ENCODE assay signal across 8 cellular contexts in genomic region chr17:28897769-28898259, GRCh38. TPM values are rescaled to one million over a fixed set of nuclear protein-coding genes. Genes with fewer than 3 reads are reported as not detected.
A peak's percentile ranks its signal among the peaks of the same experiment; 100 is the strongest.
DNase-seq lines count a peak whose midpoint lies in the region; ATAC-seq and TF ChIP-seq lines count a peak whose summit lies in the region.

No MANE protein-coding gene starts in this region.

- peak overlapping the region; percentile 99 for H3K4me2 ChIP-seq in hepatocyte

- H3K9me3 ChIP-seq in hepatocyte (ENCODE audit: low read depth), result no peaks in the 10 kb centered on the region

- H3K4me3 ChIP-seq in hepatocyte, result peak overlapping the region; percentile 97

- DNase-seq in activated CD4-positive, alpha-beta T cell treated with anti-CD3 and anti-CD28 coated beads, Interleukin-2, amount 10 ng/mL, durations not matched to agents 24 days and 14 days, result no peak
- no peak for DNase-seq in activated CD4-positive, alpha-beta T cell treated with anti-CD3 and anti-CD28 coated beads for 4 hours
- DNase-seq in hepatocyte (ENCODE audit: low spot score) (no peak), NCI-H146 treated with DMSO at 0.1 percent for 48 hours (lab: John Stamatoyannopoulos, UW; ENCODE audit: unreplicated experiment) (no peak), NCI-H345 (lab: John Stamatoyannopoulos, UW) (no peak)
- DNase-seq in stimulated activated effector memory CD8-positive, alpha-beta T cell treated with anti-CD3 and anti-CD28 coated beads, Interleukin-12 subunit alpha, Interleukin-12 subunit beta, amount 100 ng/mL, for 72 hours (ENCODE audit: low spot score in 2 of 2), result no peak

- peak overlapping the region; percentile 98 for H2AFZ ChIP-seq in hepatocyte

- H3K36me3 ChIP-seq in hepatocyte (replicated peaks; ENCODE audit: insufficient read depth, low read depth), result no peaks in the 10 kb centered on the region

- no peaks in the 10 kb centered on the region for H3K27me3 ChIP-seq in hepatocyte

- no peaks in the 10 kb centered on the region for H3K9me2 ChIP-seq in hepatocyte (replicated peaks; ENCODE audit: insufficient read depth)

- H3K4me1 ChIP-seq in hepatocyte (ENCODE audit: insufficient read depth), result peaks cover 15% of the 10 kb centered on the region

- H3K27ac ChIP-seq in hepatocyte, result peak overlapping the region; percentile 96

- intact Hi-C loops in activated CD4-positive, alpha-beta T cell treated with anti-CD3 and anti-CD28 coated beads, Interleukin-2, amount 10 ng/mL, durations not matched to agents 24 days and 14 days (cut with micrococcal nuclease), result loop anchor here (2.0 kb wide), 2 partner anchors 21 to 55 kb away; partner anchors contain the start of gene FAM222B

- peaks cover 40% of the 10 kb centered on the region for H3K36me3 Mint-ChIP-seq in activated CD4-positive, alpha-beta T cell treated with anti-CD3 and anti-CD28 coated beads, Interleukin-2, amount 10 ng/mL, durations not matched to agents 24 days and 14 days (ENCODE audit: low read depth)
- H3K36me3 Mint-ChIP-seq in activated T-helper 17 cell treated with anti-CD3 and anti-CD28 coated beads, Interleukin-2, amount 50 U/mL, for 72 hours (ENCODE audit: low read depth), result peaks cover 81% of the 10 kb centered on the region
- peaks cover 67% of the 10 kb centered on the region for H3K36me3 Mint-ChIP-seq in stimulated activated effector memory CD8-positive, alpha-beta T cell treated with anti-CD3 and anti-CD28 coated beads, Interleukin-12 subunit alpha, Interleukin-12 subunit beta, amount 100 ng/mL, for 72 hours

- no peaks in the 10 kb centered on the region for H3K27me3 Mint-ChIP-seq in activated CD4-positive, alpha-beta T cell treated with anti-CD3 and anti-CD28 coated beads, Interleukin-2, amount 10 ng/mL, durations not matched to agents 24 days and 14 days
- H3K27me3 Mint-ChIP-seq in activated T-helper 17 cell treated with anti-CD3 and anti-CD28 coated beads, Interleukin-2, amount 50 U/mL, for 72 hours, result no peaks in the 10 kb centered on the region

- no peak for TF ChIP-seq CTCF in hepatocyte (IDR thresholded peaks at IDR 0.05; ENCODE audit: poor library complexity)

- peak overlapping the region; percentile 97 for H3K4me3 Mint-ChIP-seq in activated CD4-positive, alpha-beta T cell treated with anti-CD3 and anti-CD28 coated beads, Interleukin-2, amount 10 ng/mL, durations not matched to agents 24 days and 14 days
- H3K4me3 Mint-ChIP-seq in activated T-helper 17 cell treated with anti-CD3 and anti-CD28 coated beads, Interleukin-2, amount 50 U/mL, for 72 hours, result peak overlapping the region; percentile 97
- H3K4me3 Mint-ChIP-seq in stimulated activated effector memory CD8-positive, alpha-beta T cell treated with anti-CD3 and anti-CD28 coated beads, Interleukin-12 subunit alpha, Interleukin-12 subunit beta, amount 100 ng/mL, for 72 hours, result peak overlapping the region; percentile 95

- WGBS in hepatocyte (ENCODE audit: low lambda C conversion rate, missing lambda C conversion rate), result 13% methylated on average over 17 of the region's 17 CpGs

- H3K27ac Mint-ChIP-seq in activated CD4-positive, alpha-beta T cell treated with anti-CD3 and anti-CD28 coated beads, Interleukin-2, amount 10 ng/mL, durations not matched to agents 24 days and 14 days, result peak overlapping the region; percentile 98
- peak overlapping the region; percentile 98 for H3K27ac Mint-ChIP-seq in activated T-helper 17 cell treated with anti-CD3 and anti-CD28 coated beads, Interleukin-2, amount 50 U/mL, for 72 hours
- peak overlapping the region; percentile 97 for H3K27ac Mint-ChIP-seq in stimulated activated effector memory CD8-positive, alpha-beta T cell treated with anti-CD3 and anti-CD28 coated beads, Interleukin-12 subunit alpha, Interleukin-12 subunit beta, amount 100 ng/mL, for 72 hours

- peaks cover 84% of the 10 kb centered on the region for H3K79me2 ChIP-seq in hepatocyte

- ATAC-seq in activated T-helper 17 cell treated with anti-CD3 and anti-CD28 coated beads, Interleukin-2, amount 50 U/mL, for 72 hours (replicated peaks), result no peak
- ATAC-seq in stimulated activated effector memory CD8-positive, alpha-beta T cell treated with anti-CD3 and anti-CD28 coated beads, Interleukin-12 subunit alpha, Interleukin-12 subunit beta, amount 100 ng/mL, for 72 hours, result no peak
- ATAC-seq in GM19455 (IDR thresholded peaks at IDR 0.05; ENCODE audit: unreplicated experiment), result no peak

- peaks cover 60% of the 10 kb centered on the region for H3K4me1 Mint-ChIP-seq in activated CD4-positive, alpha-beta T cell treated with anti-CD3 and anti-CD28 coated beads, Interleukin-2, amount 10 ng/mL, durations not matched to agents 24 days and 14 days
- peaks cover 45% of the 10 kb centered on the region for H3K4me1 Mint-ChIP-seq in activated T-helper 17 cell treated with anti-CD3 and anti-CD28 coated beads, Interleukin-2, amount 50 U/mL, for 72 hours
- H3K4me1 Mint-ChIP-seq in stimulated activated effector memory CD8-positive, alpha-beta T cell treated with anti-CD3 and anti-CD28 coated beads, Interleukin-12 subunit alpha, Interleukin-12 subunit beta, amount 100 ng/mL, for 72 hours, result peaks cover 69% of the 10 kb centered on the region

- peaks cover 6% of the 10 kb centered on the region for H4K20me1 ChIP-seq in hepatocyte (ENCODE audit: insufficient read depth, poor library complexity, severe bottlenecking)

- H3K9me3 Mint-ChIP-seq in activated CD4-positive, alpha-beta T cell treated with anti-CD3 and anti-CD28 coated beads, Interleukin-2, amount 10 ng/mL, durations not matched to agents 24 days and 14 days, result no peaks in the 10 kb centered on the region
- no peaks in the 10 kb centered on the region for H3K9me3 Mint-ChIP-seq in activated T-helper 17 cell treated with anti-CD3 and anti-CD28 coated beads, Interleukin-2, amount 50 U/mL, for 72 hours
- no peaks in the 10 kb centered on the region for H3K9me3 Mint-ChIP-seq in stimulated activated effector memory CD8-positive, alpha-beta T cell treated with anti-CD3 and anti-CD28 coated beads, Interleukin-12 subunit alpha, Interleukin-12 subunit beta, amount 100 ng/mL, for 72 hours

RNA-seq across cellular contexts. Expression of gene FLOT2, which starts 0.3 kb away (rescaled TPM):
- total RNA-seq in activated CD4-positive, alpha-beta T cell treated with anti-CD3 and anti-CD28 coated beads, Interleukin-2, amount 10 ng/mL, durations not matched to agents 24 days and 14 days, result 109 and 111 TPM in 2 replicates
- 100 to 1,000 TPM in 1 of 2 donors, 10 to 100 TPM in 1; 85.8 to 113 TPM for total RNA-seq in activated T-helper 17 cell treated with anti-CD3 and anti-CD28 coated beads, Interleukin-2, amount 50 U/mL, for 72 hours
- total RNA-seq in hepatocyte, result 31.8 and 42.0 TPM in 2 replicates
- 56.4 and 64.0 TPM in 2 replicates for polyA plus RNA-seq in hepatocyte

RNA-seq across cellular contexts. Expression of gene DHRS13, which starts 5.1 kb away (rescaled TPM):
- total RNA-seq in activated CD4-positive, alpha-beta T cell treated with anti-CD3 and anti-CD28 coated beads, Interleukin-2, amount 10 ng/mL, durations not matched to agents 24 days and 14 days, result 32.4 and 34.3 TPM in 2 replicates
- total RNA-seq in activated T-helper 17 cell treated with anti-CD3 and anti-CD28 coated beads, Interleukin-2, amount 50 U/mL, for 72 hours, result 10 to 100 TPM; 24.9 to 82.1 TPM
- total RNA-seq in hepatocyte, result 14.9 and 22.4 TPM in 2 replicates
- polyA plus RNA-seq in hepatocyte, result 10.8 and 15.4 TPM in 2 replicates

RNA-seq across cellular contexts. Expression of gene ERAL1, which starts 43.0 kb away (rescaled TPM):
- 56.8 and 61.2 TPM in 2 replicates for total RNA-seq in activated CD4-positive, alpha-beta T cell treated with anti-CD3 and anti-CD28 coated beads, Interleukin-2, amount 10 ng/mL, durations not matched to agents 24 days and 14 days
- 10 to 100 TPM; 38.2 to 60.2 TPM for total RNA-seq in activated T-helper 17 cell treated with anti-CD3 and anti-CD28 coated beads, Interleukin-2, amount 50 U/mL, for 72 hours
- total RNA-seq in hepatocyte, result 30.0 and 42.8 TPM in 2 replicates
- polyA plus RNA-seq in hepatocyte, result 56.2 and 77.1 TPM in 2 replicates

RNA-seq across cellular contexts. Expression of gene PHF12, which starts 53.5 kb away (rescaled TPM):
- 61.1 TPM in 2 replicates for total RNA-seq in activated CD4-positive, alpha-beta T cell treated with anti-CD3 and anti-CD28 coated beads, Interleukin-2, amount 10 ng/mL, durations not matched to agents 24 days and 14 days
- total RNA-seq in activated T-helper 17 cell treated with anti-CD3 and anti-CD28 coated beads, Interleukin-2, amount 50 U/mL, for 72 hours, result 10 to 100 TPM; 56.9 to 60.2 TPM
- total RNA-seq in hepatocyte, result 18.2 and 19.0 TPM in 2 replicates
- 10.0 and 12.1 TPM in 2 replicates for polyA plus RNA-seq in hepatocyte

RNA-seq across cellular contexts. Expression of gene FAM222B, which starts 55.2 kb away (rescaled TPM):
- 22.4 and 24.0 TPM in 2 replicates for total RNA-seq in activated CD4-positive, alpha-beta T cell treated with anti-CD3 and anti-CD28 coated beads, Interleukin-2, amount 10 ng/mL, durations not matched to agents 24 days and 14 days
- 10 to 100 TPM; 18.7 to 25.1 TPM for total RNA-seq in activated T-helper 17 cell treated with anti-CD3 and anti-CD28 coated beads, Interleukin-2, amount 50 U/mL, for 72 hours
- 7.9 and 10.3 TPM in 2 replicates for total RNA-seq in hepatocyte
- polyA plus RNA-seq in hepatocyte, result 28.5 and 36.0 TPM in 2 replicates
